ENCODE assay signal across 8 cellular contexts in the genomic region with DNA sequence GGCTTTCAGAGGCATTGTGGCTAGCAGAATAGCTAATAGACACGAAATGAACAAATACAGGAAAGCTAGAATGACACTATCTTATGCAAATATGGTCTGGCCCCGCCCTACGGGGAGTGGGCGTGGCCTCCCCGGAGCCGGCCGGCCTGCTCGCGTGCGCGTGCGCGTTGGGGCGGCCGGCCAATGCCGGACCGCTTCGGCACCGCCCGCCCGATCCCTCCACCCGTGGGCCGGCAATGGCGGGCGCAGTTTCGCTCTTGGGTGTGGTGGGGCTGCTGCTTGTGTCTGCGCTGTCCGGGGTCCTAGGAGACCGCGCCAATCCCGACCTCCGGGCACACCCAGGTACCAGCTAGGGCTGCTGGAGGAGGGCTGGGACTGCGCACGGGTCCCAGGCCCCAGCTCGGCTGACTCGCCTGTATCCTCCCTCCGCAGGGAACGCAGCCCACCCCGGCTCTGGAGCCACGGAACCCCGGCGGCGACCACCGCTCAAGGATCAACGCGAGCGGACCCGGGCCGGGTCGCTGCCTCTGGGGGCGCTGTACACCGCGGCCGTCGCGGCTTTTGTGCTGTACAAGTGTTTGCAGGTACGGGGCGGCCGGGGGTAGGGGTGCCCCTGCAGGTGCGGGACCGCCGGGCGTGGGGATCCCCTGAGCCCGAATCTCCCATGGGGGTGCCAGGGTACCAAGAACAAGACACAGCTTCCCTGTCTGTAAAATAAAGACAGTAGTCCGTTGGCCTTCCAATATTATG. TPM values are rescaled to one million over a fixed set of nuclear protein-coding genes. Genes with fewer than 3 reads are reported as not detected.
A peak's percentile ranks its signal among the peaks of the same experiment; 100 is the strongest.
DNase-seq lines count a peak whose midpoint lies in the region; ATAC-seq, FAIRE-seq and TF ChIP-seq lines count a peak whose summit lies in the region.

A gene with protein sequence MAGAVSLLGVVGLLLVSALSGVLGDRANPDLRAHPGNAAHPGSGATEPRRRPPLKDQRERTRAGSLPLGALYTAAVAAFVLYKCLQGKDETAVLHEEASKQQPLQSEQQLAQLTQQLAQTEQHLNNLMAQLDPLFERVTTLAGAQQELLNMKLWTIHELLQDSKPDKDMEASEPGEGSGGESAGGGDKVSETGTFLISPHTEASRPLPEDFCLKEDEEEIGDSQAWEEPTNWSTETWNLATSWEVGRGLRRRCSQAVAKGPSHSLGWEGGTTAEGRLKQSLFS (plus strand): TSS at position 149 of the 750 bp plus-strand sequence. CDS start 88 bp downstream, at position 237.

- H3K4me1 ChIP-seq in astrocyte (ENCODE audit: insufficient read depth, low read length), result peaks cover 15% of the 10 kb centered on the region

- H3K4me2 ChIP-seq in astrocyte (ENCODE audit: low read length), result peak within 1 kb of the TSS; percentile 86

- peaks cover 6% of the 10 kb centered on the region for H3K36me3 ChIP-seq in astrocyte (ENCODE audit: insufficient read depth, low read length)

- no peaks in the 10 kb centered on the region for H3K27me3 Mint-ChIP-seq in astrocyte (ENCODE audit: low read depth, unreplicated experiment)

- peak; percentile 28 for TF ChIP-seq CTCF in astrocyte (IDR thresholded peaks at IDR 0.05; ENCODE audit: insufficient read depth, low read depth, low read length)
- TF ChIP-seq CTCF in retinal pigment epithelial cell (conservative IDR thresholded peaks at IDR 0.05; ENCODE audit: low read depth, low read length), result peak; percentile 59

- no peaks in the 10 kb centered on the region for H3K9me3 ChIP-seq in astrocyte (ENCODE audit: insufficient read depth, low read depth, low read length)

- H3K36me3 Mint-ChIP-seq in astrocyte (ENCODE audit: low read depth, unreplicated experiment), result peaks cover 1% of the 10 kb centered on the region

- DNase-seq in NCI-H1930 (lab: John Stamatoyannopoulos, UW), result peak; percentile 74 to 93
- peak; percentile 80 for DNase-seq in T-helper 9 cell
- peak; percentile 52 for DNase-seq in astrocyte (ENCODE audit: low read depth)
- DNase-seq in hepatic stellate cell (ENCODE audit: low spot score), result peak; percentile 94
- DNase-seq in retinal pigment epithelial cell (ENCODE audit: low read depth), result no peak
- no peak for DNase-seq in GM19239 (ENCODE audit: insufficient read length, low spot score)

- H3K27ac ChIP-seq in astrocyte (ENCODE audit: low read depth, low read length), result peak within 1 kb of the TSS; percentile 100

- peak; percentile 90 for TF ChIP-seq POLR2A in GM18505 (IDR thresholded peaks at IDR 0.05; ENCODE audit: borderline replicate concordance, extremely low read depth, insufficient read depth, insufficient read length)

- H4K20me1 ChIP-seq in astrocyte (ENCODE audit: insufficient read depth, low read length), result peaks cover 8% of the 10 kb centered on the region

- no peaks in the 10 kb centered on the region for H3K9me3 Mint-ChIP-seq in astrocyte (ENCODE audit: unreplicated experiment)

- H2AFZ ChIP-seq in astrocyte (ENCODE audit: low read depth, low read length), result peak within 1 kb of the TSS; percentile 92

- H3K4me3 Mint-ChIP-seq in astrocyte (ENCODE audit: unreplicated experiment), result peak within 1 kb of the TSS; percentile 87

- peak within 1 kb of the TSS; percentile 92 for H3K9ac ChIP-seq in astrocyte (ENCODE audit: low read length)

- peak; percentile 55 for ATAC-seq in GM18505 (IDR thresholded peaks at IDR 0.05; ENCODE audit: unreplicated experiment)
- peak; percentile 72 for ATAC-seq in HG02885 (IDR thresholded peaks at IDR 0.05; ENCODE audit: poor library complexity, unreplicated experiment)

- peaks cover 12% of the 10 kb centered on the region for H3K4me1 Mint-ChIP-seq in astrocyte (ENCODE audit: low read depth, unreplicated experiment)

- H3K27ac Mint-ChIP-seq in astrocyte (ENCODE audit: unreplicated experiment), result peak within 1 kb of the TSS; percentile 75

- FAIRE-seq in astrocyte (lab: Jason Lieb, UNC) (no peak), GM19239 (lab: Jason Lieb, UNC) (no peak)

- H3K79me2 ChIP-seq in astrocyte (ENCODE audit: insufficient read depth, low read length), result peaks cover 11% of the 10 kb centered on the region

- no peaks in the 10 kb centered on the region for H3K27me3 ChIP-seq in astrocyte (ENCODE audit: insufficient read depth, low read length)

- H3K4me3 ChIP-seq in astrocyte (ENCODE audit: insufficient read depth, low read depth, low read length), result peak within 1 kb of the TSS; percentile 78
- peak within 1 kb of the TSS; percentile 86 for H3K4me3 ChIP-seq in retinal pigment epithelial cell (ENCODE audit: low read length)

RNA-seq across cellular contexts. Expression of the gene that starts here (rescaled TPM):
- 15.5 and 18.8 TPM in 2 replicates for total RNA-seq in astrocyte

Comparison
In these comparisons a context has a peak if more than half of its experiments do, and no peak if none do; other contexts are left out.
1. DNase-seq: peak in NCI-H1930 (2 of 2), T-helper 9 cell (single experiment), astrocyte (single experiment) and hepatic stellate cell (single experiment); none in retinal pigment epithelial cell (single experiment) and GM19239 (single experiment).